Comparison of ENCODE assay signal across 13 cellular contexts in the genomic region with DNA sequence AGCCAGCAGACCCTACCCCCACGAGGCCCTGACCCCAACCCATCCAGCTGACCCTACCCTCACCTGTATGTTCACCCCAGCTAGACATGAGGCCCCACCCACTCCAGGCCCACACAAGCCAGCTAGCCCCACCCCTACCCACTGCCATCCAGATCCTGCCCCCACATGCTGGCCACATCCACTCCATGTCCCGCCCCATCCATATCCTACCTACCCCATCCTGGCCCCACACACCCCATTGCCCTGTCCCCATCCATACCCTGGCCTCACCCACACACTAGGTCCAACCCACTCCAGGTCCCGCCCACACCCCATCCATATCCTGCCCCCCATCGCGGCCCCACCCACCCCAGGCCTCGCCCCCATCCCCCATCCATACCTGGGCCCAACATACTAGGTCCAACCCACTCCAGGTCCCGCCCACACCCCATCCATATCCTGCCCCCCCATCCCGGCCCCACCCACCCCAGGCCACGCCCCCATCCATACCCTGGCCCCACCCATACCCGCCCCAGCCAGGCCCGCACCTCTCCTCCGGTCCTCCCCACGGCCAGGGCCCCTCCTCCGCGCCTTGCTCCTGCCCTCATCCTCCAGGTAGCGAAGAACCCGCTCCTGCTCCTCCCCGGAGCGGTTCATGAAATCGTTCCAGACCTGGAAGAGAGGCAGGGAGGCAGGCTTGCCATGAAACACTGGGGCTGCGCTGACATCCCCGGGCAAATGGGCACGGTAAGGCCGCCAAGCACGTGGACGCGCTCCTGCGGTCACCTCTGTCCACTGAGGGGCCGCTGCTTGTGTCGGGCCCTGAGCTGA. TPM values are rescaled to one million over a fixed set of nuclear protein-coding genes. Genes with fewer than 3 reads are reported as not detected.
A peak's percentile ranks its signal among the peaks of the same experiment; 100 is the strongest.
DNase-seq lines count a peak whose midpoint lies in the region; ATAC-seq, FAIRE-seq and TF ChIP-seq lines count a peak whose summit lies in the region.
"Had no signal": no experiment of that assay in that cellular context is flagged by ENCODE, and none has a peak within 500 bp of the region (broad histone marks: within the 10 kb centered on the region; RNA-seq: fewer than 3 reads in every experiment).

No MANE protein-coding gene starts in this region.

- H3K9me3 Mint-ChIP-seq in activated naive CD4-positive, alpha-beta T cell treated with anti-CD3 and anti-CD28 coated beads for 36 hours: no peaks in the 10 kb centered on the region
- no peaks in the 10 kb centered on the region for H3K9me3 Mint-ChIP-seq in chondrocyte (ENCODE audit: low read depth)

- H3K4me3 Mint-ChIP-seq in activated naive CD4-positive, alpha-beta T cell treated with anti-CD3 and anti-CD28 coated beads for 36 hours: no peak overlapping the region
- no peak overlapping the region for H3K4me3 Mint-ChIP-seq in chondrocyte (ENCODE audit: unreplicated experiment)

- WGBS in small intestine, 3 donors: 76 to 81% (median 78%) methylated on average over 27 to 30 of the region's 30 CpGs

- H3K27me3 Mint-ChIP-seq in activated naive CD4-positive, alpha-beta T cell treated with anti-CD3 and anti-CD28 coated beads for 36 hours (ENCODE audit: low read depth): no peaks in the 10 kb centered on the region
- H3K27me3 Mint-ChIP-seq in chondrocyte (ENCODE audit: low read depth): no peaks in the 10 kb centered on the region

- H3K4me3 ChIP-seq in small intestine (ENCODE audit: low read depth in 1 of 2, low read length in 2 of 2): no peak overlapping the region
- H3K4me3 ChIP-seq in dorsolateral prefrontal cortex: no peak overlapping the region

- H3K9me3 ChIP-seq in small intestine (ENCODE audit: control insufficient read depth, low read depth): no peaks in the 10 kb centered on the region
- H3K9me3 ChIP-seq: Caco-2 had no signal

- ATAC-seq in GM18520 (IDR thresholded peaks at IDR 0.05; ENCODE audit: unreplicated experiment): no peak

- H3K27ac ChIP-seq in small intestine (ENCODE audit: low read depth in 1 of 2, low read length in 1 of 2) (no peak overlapping the region), dorsolateral prefrontal cortex (peak overlapping the region in 4 of 59 donors; percentile 6 to 74 (median 54))
- H3K27ac ChIP-seq: epithelial cell of prostate had no signal

- no peaks in the 10 kb centered on the region for H3K4me1 ChIP-seq in small intestine (ENCODE audit: control insufficient read depth in 2 of 2, insufficient read depth in 1 of 2, low read depth in 1 of 2, low read length in 1 of 2)
- H3K4me1 ChIP-seq: Caco-2 had no signal

- no peak overlapping the region for H3K27ac Mint-ChIP-seq in activated naive CD4-positive, alpha-beta T cell treated with anti-CD3 and anti-CD28 coated beads for 36 hours
- H3K27ac Mint-ChIP-seq in chondrocyte (ENCODE audit: unreplicated experiment): no peak overlapping the region

- H3K4me1 Mint-ChIP-seq in activated naive CD4-positive, alpha-beta T cell treated with anti-CD3 and anti-CD28 coated beads for 36 hours (ENCODE audit: low read depth): peaks cover 28% of the 10 kb centered on the region
- no peaks in the 10 kb centered on the region for H3K4me1 Mint-ChIP-seq in chondrocyte (ENCODE audit: low read depth)

- peaks cover 20% of the 10 kb centered on the region for H3K36me3 Mint-ChIP-seq in activated naive CD4-positive, alpha-beta T cell treated with anti-CD3 and anti-CD28 coated beads for 36 hours (ENCODE audit: low read depth)
- peaks cover 6% of the 10 kb centered on the region for H3K36me3 Mint-ChIP-seq in chondrocyte (ENCODE audit: low read depth)

- DNase-seq in activated naive CD4-positive, alpha-beta T cell treated with anti-CD3 and anti-CD28 coated beads for 36 hours: peak; percentile 54
- DNase-seq in activated naive CD4-positive, alpha-beta T cell treated with Interleukin-2 at 50 U/mL for 16 hours: no peak
- DNase-seq in NCI-H226 (peak; percentile 68), chondrocyte (ENCODE audit: low spot score) (peak; percentile 80), small intestine (peak; percentile 25), NCI-H1105 treated with DMSO at 0.1 percent for 48 hours (lab: John Stamatoyannopoulos, UW) (no peak), dorsolateral prefrontal cortex (no peak)
- DNase-seq: Caco-2, kidney glomerular epithelial cell, NCI-H187 treated with DMSO at 0.1 percent for 48 hours had no signal

- TF ChIP-seq CTCF in chondrocyte (IDR thresholded peaks at IDR 0.05) (no peak), dorsolateral prefrontal cortex (IDR thresholded peaks at IDR 0.05 in 54 of 56, conservative IDR thresholded peaks at IDR 0.05 in 2 of 56; ENCODE audit: low read depth in 1 of 56, partially characterized antibody in 56 of 56) (no peak)

- intact Hi-C loops in activated naive CD4-positive, alpha-beta T cell treated with anti-CD3 and anti-CD28 coated beads for 36 hours (cut with micrococcal nuclease): no loop called here
- intact Hi-C loops in dorsolateral prefrontal cortex (cut with DNase I): no loop called here

- FAIRE-seq in small intestine (lab: Jason Lieb, UNC): no peak

- no peaks in the 10 kb centered on the region for H3K27me3 ChIP-seq in small intestine (ENCODE audit: control insufficient read depth in 2 of 2, insufficient read depth in 2 of 2, low read length in 2 of 2)
- H3K27me3 ChIP-seq in dorsolateral prefrontal cortex: no peaks in the 10 kb centered on the region

- H3K36me3 ChIP-seq in small intestine (ENCODE audit: control insufficient read depth in 2 of 2, insufficient read depth in 2 of 2, low read length in 2 of 2): peaks cover 5 to 9% of the 10 kb centered on the region in 2 donors

- CTCF ChIA-PET in activated naive CD4-positive, alpha-beta T cell treated with anti-CD3 and anti-CD28 coated beads for 36 hours (lab: Charles Lee): no interaction called here

RNA-seq across cellular contexts. Expression of gene RNU6-9, which starts 7.2 kb away (rescaled TPM):
- not detected for total RNA-seq in activated naive CD4-positive, alpha-beta T cell treated with anti-CD3 and anti-CD28 coated beads for 36 hours
- total RNA-seq in chondrocyte: not detected in 3 replicates
- polyA plus RNA-seq in small intestine: not detected
- total RNA-seq in dorsolateral prefrontal cortex: not detected
- total RNA-seq: Caco-2; T-helper 1 cell treated with Interleukin-12 subunit alpha and Interleukin-12 subunit beta and Interleukin-4 antibody, amounts not matched to agents 30 ng/mL and 1 ng/mL, for 36 hours had no signal

RNA-seq across cellular contexts. Expression of gene MED16, which starts 7.5 kb away (rescaled TPM):
- 10 to 100 TPM; 61.3 to 68.1 TPM for total RNA-seq in activated naive CD4-positive, alpha-beta T cell treated with anti-CD3 and anti-CD28 coated beads for 36 hours
- total RNA-seq in chondrocyte (47.0 to 53.9 TPM (median 53.1 TPM) in 3 replicates), dorsolateral prefrontal cortex (100 to 1,000 TPM in 1 of 120 experiments, 10 to 100 TPM in 119; 48.8 to 100 (median 63.9) TPM)
- 100 to 1,000 TPM in 1 of 3 donors, 10 to 100 TPM in 2; 39.0 to 107 (median 94.8) TPM for polyA plus RNA-seq in small intestine

RNA-seq across cellular contexts. Expression of gene R3HDM4, which starts 12.5 kb away (rescaled TPM):
- 100 to 1,000 TPM; 111 to 120 TPM for total RNA-seq in activated naive CD4-positive, alpha-beta T cell treated with anti-CD3 and anti-CD28 coated beads for 36 hours
- total RNA-seq in chondrocyte: 47.1 to 52.2 TPM (median 48.4 TPM) in 3 replicates
- 10 to 100 TPM; 29.5 to 52.7 (median 45.4) TPM for polyA plus RNA-seq in small intestine
- total RNA-seq in dorsolateral prefrontal cortex: 10 to 100 TPM; 26.1 to 60.5 (median 37.5) TPM

RNA-seq across cellular contexts. Expression of gene KISS1R, which starts 16.6 kb away (rescaled TPM):
- total RNA-seq in activated naive CD4-positive, alpha-beta T cell treated with anti-CD3 and anti-CD28 coated beads for 36 hours: 1 to 10 TPM; 5.3 to 6.6 TPM
- total RNA-seq in chondrocyte (0.17 to 0.38 TPM (median 0.24 TPM) in 3 replicates), dorsolateral prefrontal cortex (1 to 10 TPM in 59 of 120 experiments, under 1 TPM in 56, not detected in 5; 0.29 to 3.5 (median 1.0) TPM)
- polyA plus RNA-seq in small intestine: under 1 TPM in 1 of 3 donors, not detected in 2; 0.55 TPM

RNA-seq across cellular contexts. Expression of gene ARID3A, which starts 25.3 kb away (rescaled TPM):
- 10 to 100 TPM; 23.1 to 28.4 TPM for total RNA-seq in activated naive CD4-positive, alpha-beta T cell treated with anti-CD3 and anti-CD28 coated beads for 36 hours
- total RNA-seq in chondrocyte (6.6 to 10.0 TPM (median 8.8 TPM) in 3 replicates), dorsolateral prefrontal cortex (10 to 100 TPM in 40 of 120 experiments, 1 to 10 TPM in 80; 3.8 to 17.6 (median 8.7) TPM)
- 1 to 10 TPM; 1.3 to 6.2 (median 3.4) TPM for polyA plus RNA-seq in small intestine

Comparison
In these comparisons a context has a peak if more than half of its experiments do, and no peak if none do; other contexts are left out.
1. DNase-seq: peak in activated naive CD4-positive, alpha-beta T cell treated with anti-CD3 and anti-CD28 coated beads for 36 hours (single experiment), NCI-H226 (single experiment), chondrocyte (single experiment) and small intestine (single experiment); none in activated naive CD4-positive, alpha-beta T cell treated with Interleukin-2 at 50 U/mL for 16 hours (single experiment), NCI-H1105 treated with DMSO at 0.1 percent for 48 hours (single experiment) and dorsolateral prefrontal cortex (0 of 10).